In genomic region chr6:168670386-168670985, GRCh38 we compare ENCODE assay signal across 17 cellular contexts.
"Had no signal": no experiment of that assay in that cellular context is flagged by ENCODE, and none has a peak within 500 bp of the region (broad histone marks: within the 10 kb centered on the region; RNA-seq: fewer than 3 reads in every experiment).

No MANE protein-coding gene starts in this region.

- H3K27me3 ChIP-seq: colonic mucosa, neutrophil, sigmoid colon, suprapubic skin, thyroid gland had no signal

- H3K27ac Mint-ChIP-seq: natural killer cell had no signal

- H3K4me1 ChIP-seq: colonic mucosa, sigmoid colon, suprapubic skin, thyroid gland had no signal

- H3K36me3 Mint-ChIP-seq: natural killer cell had no signal

- H3K27ac ChIP-seq: hepatocyte, neutrophil, sigmoid colon, skin epidermis, suprapubic skin, thyroid gland had no signal

- H3K4me3 ChIP-seq: colonic mucosa, hepatocyte, sigmoid colon, skin epidermis, suprapubic skin, thyroid gland had no signal

- DNase-seq: caudate nucleus; colonic mucosa; dermis blood vessel endothelial cell; effector CD4-positive, alpha-beta T cell; foreskin melanocyte; left cardiac atrium; mesendoderm; natural killer cell; sigmoid colon; stimulated activated CD4-positive, alpha-beta T cell treated with anti-CD3 and anti-CD28 coated beads, Interleukin-2, amount 100 ng/mL, for 24 hours; stimulated activated CD4-positive, alpha-beta T cell treated with anti-CD3 and anti-CD28 coated beads, Interleukin-4, amount 100 ng/mL, for 4 hours; stimulated activated naive CD4-positive, alpha-beta T cell; thyroid gland had no signal

- H3K9me3 Mint-ChIP-seq: natural killer cell had no signal

- H3K4me2 ChIP-seq: hepatocyte had no signal

- H3K9me3 ChIP-seq: colonic mucosa, neutrophil, sigmoid colon, suprapubic skin, thyroid gland had no signal

- H3K4me1 Mint-ChIP-seq: natural killer cell had no signal

- H2AFZ ChIP-seq: hepatocyte had no signal

- H3K4me3 Mint-ChIP-seq: natural killer cell had no signal

- H3K36me3 ChIP-seq: colonic mucosa, neutrophil, sigmoid colon, suprapubic skin, thyroid gland had no signal

- ATAC-seq: left cardiac atrium had no signal

- H3K79me2 ChIP-seq: hepatocyte had no signal
